In the genomic region with DNA sequence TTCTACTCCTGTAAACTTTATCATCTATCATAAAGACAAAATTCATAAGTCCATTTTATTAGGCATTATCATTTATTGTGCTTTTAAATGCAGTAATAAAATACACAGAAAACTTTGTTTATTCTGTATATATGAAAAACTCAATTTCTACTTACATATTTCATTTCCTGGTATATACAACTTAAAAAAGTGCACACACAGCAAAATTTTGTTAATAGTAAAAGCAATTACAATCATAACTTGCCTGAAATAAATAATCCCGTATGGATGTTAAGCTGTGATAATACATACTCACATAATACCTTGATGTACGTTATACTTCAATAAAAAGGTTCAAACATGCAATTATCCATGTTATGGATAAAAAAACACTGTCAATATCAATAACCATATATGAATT, we compare ENCODE assay signal across 28 cellular contexts.
"Had no signal": no experiment of that assay in that cellular context is flagged by ENCODE, and none has a peak within 500 bp of the region (broad histone marks: within the 10 kb centered on the region; RNA-seq: fewer than 3 reads in every experiment).

No MANE protein-coding gene starts in this region.

- H3K36me3 ChIP-seq: adrenal gland had no signal

- H3K27ac ChIP-seq: adrenal gland, body of pancreas, VCaP had no signal

- H3K9me3 ChIP-seq: adrenal gland, body of pancreas had no signal

- FAIRE-seq: endothelial cell of umbilical vein, TTC549 had no signal

- H3K27me3 ChIP-seq: adrenal gland, body of pancreas had no signal

- DNase-seq: activated CD4-positive, alpha-beta memory T cell treated with anti-CD3 and anti-CD28 coated beads, Interleukin-2, amount 10 ng/mL, durations not matched to agents 7 days and 5 days; activated CD4-positive, alpha-beta T cell treated with anti-CD3 and anti-CD28 coated beads for 1 hour; activated CD4-positive, alpha-beta T cell treated with anti-CD3 and anti-CD28 coated beads for 4 hours; activated CD4-positive, alpha-beta T cell treated with anti-CD3 and anti-CD28 coated beads, Interleukin-2, amount 10 ng/mL, durations not matched to agents 7 days and 5 days; activated CD4-positive, alpha-beta T cell treated with anti-CD3 and anti-CD28 coated beads, Interleukin-2, amount 50 U/mL, for 4 hours; activated effector memory CD4-positive, alpha-beta T cell treated with Interleukin-2 at 50 U/mL for 16 hours; activated gamma-delta T cell treated with Interleukin-2 at 50 U/mL for 16 hours; activated naive CD4-positive, alpha-beta T cell treated with anti-CD3 and anti-CD28 coated beads, Interleukin-2, amount 50 U/mL, for 16 hours; activated naive CD4-positive, alpha-beta T cell treated with Interleukin-2 at 50 U/mL for 16 hours; activated T-cell treated with anti-CD3 and anti-CD28 coated beads, Interleukin-2, amount 50 U/mL, for 4 hours; adrenal gland; amygdala; aorta; body of pancreas; caudate nucleus; cortex of kidney; dermis blood vessel endothelial cell; effector CD8-positive, alpha-beta T cell; foreskin fibroblast; head of caudate nucleus; hippocampal formation; T-helper 2 cell had no signal

- H3K4me3 ChIP-seq: adrenal gland, body of pancreas had no signal

- ATAC-seq: activated T-cell treated with anti-CD3 and anti-CD28 coated beads, Interleukin-2, amount 50 U/mL, for 4 hours; activated T-helper 17 cell treated with anti-CD3 and anti-CD28 coated beads, Interleukin-2, amount 50 U/mL, for 72 hours; body of pancreas; esophagus mucosa; WTC11 had no signal

- H3K4me1 ChIP-seq: adrenal gland had no signal
